In genomic region chr1:32147799-32148198, GRCh38 we compare ENCODE assay signal across 3 cellular contexts.
TF ChIP-seq lines count a peak whose summit lies in the region.

No MANE protein-coding gene starts in this region.

TF ChIP-seq in HCT116, 20 proteins besides CTCF, POLR2A, EP300 and RAD21:
- peak; percentile 23; the same call in 1 of the 2 replicates for TF ChIP-seq CBX3 (IDR thresholded peaks at IDR 0.05; ENCODE audit: low read depth)

TF ChIP-seq in WTC11, 78 proteins besides CTCF, POLR2A, EP300 and RAD21:
- peak; percentile 76 for TF ChIP-seq ZNF317 (CRISPR knock-in tag; IDR thresholded peaks at IDR 0.05; ENCODE audit: borderline replicate concordance, low read depth)
TF ChIP-seq in WTC11: peak in this region for 1; not testable (repeated sequence) for 77.

TF ChIP-seq in HepG2, 621 proteins besides CTCF, POLR2A, EP300 and RAD21:
- TF ChIP-seq ZNF317 (CRISPR knock-in tag; IDR thresholded peaks at IDR 0.05) = peak; percentile 71; the same call in 1 of the 2 replicates
